In the genomic region with DNA sequence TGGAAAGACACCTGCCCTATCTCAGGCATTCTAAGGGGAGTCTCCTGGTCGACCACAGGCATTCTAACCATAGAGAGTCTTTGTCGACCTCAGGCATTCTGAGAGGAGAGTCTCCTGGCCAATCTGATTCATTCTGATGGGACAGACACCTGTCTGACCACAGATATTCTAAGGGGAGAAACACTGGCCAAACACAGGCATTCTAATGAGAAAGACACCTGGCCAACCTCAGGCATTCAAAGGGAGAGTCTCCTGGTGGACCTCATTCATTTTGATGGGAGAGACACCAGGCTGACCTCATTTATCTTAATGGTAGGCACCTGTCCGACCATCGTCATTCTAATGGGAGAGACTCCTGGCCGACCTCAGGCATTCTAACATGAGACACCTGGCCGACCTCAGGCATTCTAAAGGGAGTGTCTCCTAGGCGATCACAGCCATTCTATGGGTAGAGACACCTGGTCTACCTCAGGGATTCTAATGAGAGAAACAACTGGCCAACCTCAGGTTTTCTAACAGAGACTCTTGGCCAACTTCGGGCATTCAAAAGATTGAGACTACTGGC, we compare ENCODE assay signal across 26 cellular contexts.
"Had no signal": no experiment of that assay in that cellular context is flagged by ENCODE, and none has a peak within 500 bp of the region (broad histone marks: within the 10 kb centered on the region; RNA-seq: fewer than 3 reads in every experiment).

No MANE protein-coding gene starts in this region.

- H3K4me1 Mint-ChIP-seq: mesothelial cell of epicardium, naive B cell had no signal

- H3K27me3 ChIP-seq: left lung, ovary, right atrium auricular region, right lobe of liver, suprapubic skin, tibial artery, upper lobe of right lung, uterus had no signal

- H3K36me3 ChIP-seq: left lung, lower lobe of right lung, ovary, right atrium auricular region, right lobe of liver, suprapubic skin, thoracic aorta, tibial artery, upper lobe of right lung, uterus had no signal

- FAIRE-seq: kidney had no signal

- H3K9me3 ChIP-seq: right lobe of liver, upper lobe of right lung, uterus had no signal

- H3K27ac ChIP-seq: left lung, lower lobe of right lung, ovary, right atrium auricular region, right lobe of liver, suprapubic skin, thoracic aorta, tibial artery, upper lobe of right lung, uterus had no signal

- H3K4me3 ChIP-seq: left lung, lower lobe of right lung, ovary, right atrium auricular region, right lobe of liver, smooth muscle cell, suprapubic skin, thoracic aorta, tibial artery, upper lobe of right lung, uterus had no signal

- H3K27ac Mint-ChIP-seq: mesothelial cell of epicardium; natural killer cell treated with Interleukin-12 subunit alpha and Interleukin-12 subunit beta and Interleukin-15 and Interleukin-18, amount 100 ng/mL, for 72 hours; progenitor cell of endocrine pancreas; stimulated activated naive CD8-positive, alpha-beta T cell treated with anti-CD3 and anti-CD28 coated beads, Interleukin-15, Interleukin-2, amounts not matched to agents 100 ng/mL and 50 ng/mL, for 24 hours had no signal

- H3K4me2 ChIP-seq: smooth muscle cell had no signal

- H3K4me1 ChIP-seq: left lung, lower lobe of right lung, right atrium auricular region, right lobe of liver, suprapubic skin, tibial artery, upper lobe of right lung, uterus had no signal

- ATAC-seq: left colon; left lung; lower lobe of right lung; natural killer cell treated with Interleukin-12 subunit alpha and Interleukin-12 subunit beta and Interleukin-15 and Interleukin-18, amount 100 ng/mL, for 72 hours; right lobe of liver; upper lobe of right lung had no signal

- H3K27me3 Mint-ChIP-seq: naive B cell; natural killer cell treated with Interleukin-12 subunit alpha and Interleukin-12 subunit beta and Interleukin-15 and Interleukin-18, amount 100 ng/mL, for 72 hours; progenitor cell of endocrine pancreas; stimulated activated naive CD8-positive, alpha-beta T cell treated with anti-CD3 and anti-CD28 coated beads, Interleukin-15, Interleukin-2, amounts not matched to agents 100 ng/mL and 50 ng/mL, for 24 hours had no signal

- H3K4me3 Mint-ChIP-seq: mesothelial cell of epicardium; naive B cell; natural killer cell treated with Interleukin-12 subunit alpha and Interleukin-12 subunit beta and Interleukin-15 and Interleukin-18, amount 100 ng/mL, for 72 hours; stimulated activated naive CD8-positive, alpha-beta T cell treated with anti-CD3 and anti-CD28 coated beads, Interleukin-15, Interleukin-2, amounts not matched to agents 100 ng/mL and 50 ng/mL, for 24 hours had no signal

- DNase-seq: hippocampal formation; kidney; left colon; left lung; lower lobe of right lung; mesendoderm; naive B cell; ovary; right lobe of liver; stimulated activated CD4-positive, alpha-beta T cell treated with anti-CD3 and anti-CD28 coated beads, Interleukin-1b, Interleukin-23, amount 100 ng/mL, for 48 hours; stimulated activated CD4-positive, alpha-beta T cell treated with anti-CD3 and anti-CD28 coated beads, Interleukin-2, amount 100 ng/mL, for 48 hours; stimulated activated CD4-positive, alpha-beta T cell treated with anti-CD3 and anti-CD28 coated beads, Interleukin-4, amount 100 ng/mL, for 4 hours; stimulated activated CD8-positive, alpha-beta memory T cell treated with anti-CD3 and anti-CD28 coated beads, Interleukin-4, amount 100 ng/mL, for 48 hours; stimulated activated naive CD4-positive, alpha-beta T cell; tibial artery; trophoblast cell; upper lobe of right lung; uterus had no signal
